1 cellular context compared by ENCODE assay signal in the genomic region with DNA sequence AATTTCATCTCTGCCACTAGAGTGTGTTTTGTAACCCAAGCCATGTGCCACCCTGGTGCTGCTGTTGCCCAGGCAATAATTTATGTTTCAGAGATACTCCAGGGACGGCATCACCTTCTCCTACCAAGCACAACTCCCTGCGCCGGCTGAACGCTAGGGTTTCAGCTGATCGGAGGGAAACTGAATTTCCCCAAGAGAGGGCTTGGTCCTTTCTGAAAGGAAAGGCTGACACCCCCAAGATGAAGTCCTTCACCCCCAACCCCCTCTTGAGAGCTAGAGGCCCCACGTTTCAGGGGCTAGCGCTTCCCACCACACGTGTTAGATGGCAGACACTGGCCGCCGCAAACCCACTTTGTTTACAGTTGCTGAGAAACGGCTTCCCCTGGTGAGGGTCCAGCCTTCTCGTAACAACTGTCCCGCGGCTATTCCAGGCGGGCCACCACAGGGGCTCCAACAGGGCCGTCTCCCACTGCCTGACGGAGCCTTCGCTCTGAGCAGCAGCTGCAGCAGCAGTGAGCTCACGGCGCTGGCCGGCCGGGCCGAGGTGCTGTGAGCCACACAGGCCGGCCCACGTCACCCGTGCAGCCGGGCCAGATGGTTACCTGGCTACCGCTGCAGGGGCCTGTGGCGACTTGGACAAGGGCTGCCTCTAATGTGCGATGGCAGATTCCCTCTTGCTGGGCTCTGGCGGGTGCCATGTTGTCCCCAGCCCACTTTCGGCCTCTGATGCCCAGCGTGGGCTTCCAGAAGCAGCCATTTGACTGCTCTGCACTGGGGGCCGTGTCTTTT.
TF ChIP-seq lines count a peak whose summit lies in the region.

No MANE protein-coding gene starts in this region.

TF ChIP-seq in WTC11, 78 proteins besides CTCF, POLR2A, EP300 and RAD21 (continued from another document):
- TF ChIP-seq, protein P1, sequence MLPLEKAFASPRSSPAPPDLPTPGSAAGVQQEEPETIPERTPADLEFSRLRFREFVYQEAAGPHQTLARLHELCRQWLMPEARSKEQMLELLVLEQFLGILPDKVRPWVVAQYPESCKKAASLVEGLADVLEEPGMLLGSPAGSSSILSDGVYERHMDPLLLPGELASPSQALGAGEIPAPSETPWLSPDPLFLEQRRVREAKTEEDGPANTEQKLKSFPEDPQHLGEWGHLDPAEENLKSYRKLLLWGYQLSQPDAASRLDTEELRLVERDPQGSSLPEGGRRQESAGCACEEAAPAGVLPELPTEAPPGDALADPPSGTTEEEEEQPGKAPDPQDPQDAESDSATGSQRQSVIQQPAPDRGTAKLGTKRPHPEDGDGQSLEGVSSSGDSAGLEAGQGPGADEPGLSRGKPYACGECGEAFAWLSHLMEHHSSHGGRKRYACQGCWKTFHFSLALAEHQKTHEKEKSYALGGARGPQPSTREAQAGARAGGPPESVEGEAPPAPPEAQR (CRISPR knock-in tag; IDR thresholded peaks at IDR 0.05), result no peak
- 0 out of 2 replicates have a peak, but pooled peaks have one; percentile 25 for TF ChIP-seq MYBL2 (CRISPR knock-in tag; IDR thresholded peaks at IDR 0.05)
- TF ChIP-seq, protein P2, sequence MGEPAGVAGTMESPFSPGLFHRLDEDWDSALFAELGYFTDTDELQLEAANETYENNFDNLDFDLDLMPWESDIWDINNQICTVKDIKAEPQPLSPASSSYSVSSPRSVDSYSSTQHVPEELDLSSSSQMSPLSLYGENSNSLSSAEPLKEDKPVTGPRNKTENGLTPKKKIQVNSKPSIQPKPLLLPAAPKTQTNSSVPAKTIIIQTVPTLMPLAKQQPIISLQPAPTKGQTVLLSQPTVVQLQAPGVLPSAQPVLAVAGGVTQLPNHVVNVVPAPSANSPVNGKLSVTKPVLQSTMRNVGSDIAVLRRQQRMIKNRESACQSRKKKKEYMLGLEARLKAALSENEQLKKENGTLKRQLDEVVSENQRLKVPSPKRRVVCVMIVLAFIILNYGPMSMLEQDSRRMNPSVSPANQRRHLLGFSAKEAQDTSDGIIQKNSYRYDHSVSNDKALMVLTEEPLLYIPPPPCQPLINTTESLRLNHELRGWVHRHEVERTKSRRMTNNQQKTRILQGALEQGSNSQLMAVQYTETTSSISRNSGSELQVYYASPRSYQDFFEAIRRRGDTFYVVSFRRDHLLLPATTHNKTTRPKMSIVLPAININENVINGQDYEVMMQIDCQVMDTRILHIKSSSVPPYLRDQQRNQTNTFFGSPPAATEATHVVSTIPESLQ (CRISPR knock-in tag; IDR thresholded peaks at IDR 0.05), result no peak
